ENCODE assay signal across 9 cellular contexts in genomic region chr1:236685917-236686814, GRCh38. TPM values are rescaled to one million over a fixed set of nuclear protein-coding genes. Genes with fewer than 3 reads are reported as not detected.
DNase-seq lines count a peak whose midpoint lies in the region; ATAC-seq and TF ChIP-seq lines count a peak whose summit lies in the region.
"Had no signal": no experiment of that assay in that cellular context is flagged by ENCODE, and none has a peak within 500 bp of the region (broad histone marks: within the 10 kb centered on the region; RNA-seq: fewer than 3 reads in every experiment).

ACTN2 (plus strand) TSS chr1:236686499; CDS start chr1:236686674, 175 bp downstream.

- peak; percentile 80 to 85 for DNase-seq in SJCRH30
- DNase-seq in activated naive CD8-positive, alpha-beta T cell treated with anti-CD3 and anti-CD28 coated beads for 36 hours = peak; percentile 56
- peak; percentile 87 for DNase-seq in left ventricle myocardium superior
- DNase-seq in retina = peak; percentile 66
- no peak for DNase-seq in HCEC 1CT
- no peak for DNase-seq in PC-9

- H3K27ac Mint-ChIP-seq in activated naive CD8-positive, alpha-beta T cell treated with anti-CD3 and anti-CD28 coated beads for 36 hours = no peak within 1 kb of the TSS

- peak within 1 kb of the TSS; percentile 59 for H3K27ac ChIP-seq in SJCRH30
- H3K27ac ChIP-seq in PC-9 = no peak within 1 kb of the TSS
- H3K27ac ChIP-seq: VCaP had no signal

- intact Hi-C loops in left ventricle myocardium superior (cut with micrococcal nuclease) = no loop called here
- intact Hi-C loops in PC-9 (cut with micrococcal nuclease; ENCODE audit: unreplicated experiment) = no loop called here

- H3K4me1 Mint-ChIP-seq in activated naive CD8-positive, alpha-beta T cell treated with anti-CD3 and anti-CD28 coated beads for 36 hours = peaks cover 11% of the 10 kb centered on the region

- H3F3A ChIP-seq in PC-9 (ENCODE audit: insufficient read depth, low read depth) = no peaks in the 10 kb centered on the region

- H3K4me3 Mint-ChIP-seq in activated naive CD8-positive, alpha-beta T cell treated with anti-CD3 and anti-CD28 coated beads for 36 hours = peak within 1 kb of the TSS; percentile 68

- H3K4me1 ChIP-seq in SJCRH30 = peaks cover 25% of the 10 kb centered on the region
- H3K4me1 ChIP-seq in PC-9 (replicated peaks; ENCODE audit: insufficient read depth) = no peaks in the 10 kb centered on the region

- no peak within 1 kb of the TSS for H2AFZ ChIP-seq in PC-9

- H3K36me3 Mint-ChIP-seq in activated naive CD8-positive, alpha-beta T cell treated with anti-CD3 and anti-CD28 coated beads for 36 hours = peaks cover 2% of the 10 kb centered on the region

- CTCF ChIA-PET in PC-9 (lab: Charles Lee) = no interaction called here

- peak; percentile 88 for ATAC-seq in GM19023 (IDR thresholded peaks at IDR 0.05; ENCODE audit: unreplicated experiment)
- ATAC-seq in HG03066 (IDR thresholded peaks at IDR 0.05; ENCODE audit: low read depth, unreplicated experiment) = peak; percentile 78
- peak; percentile 66 for ATAC-seq in left ventricle myocardium superior

- H3K36me3 ChIP-seq in SJCRH30 (no peaks in the 10 kb centered on the region), PC-9 (ENCODE audit: low read depth) (no peaks in the 10 kb centered on the region)

- H3K4me3 ChIP-seq in SJCRH30 = peak within 1 kb of the TSS; percentile 79
- no peak within 1 kb of the TSS for H3K4me3 ChIP-seq in PC-9

- peaks cover 43% of the 10 kb centered on the region for H3K27me3 Mint-ChIP-seq in activated naive CD8-positive, alpha-beta T cell treated with anti-CD3 and anti-CD28 coated beads for 36 hours

- H3K27me3 ChIP-seq in SJCRH30 = no peaks in the 10 kb centered on the region
- peaks cover 78% of the 10 kb centered on the region for H3K27me3 ChIP-seq in PC-9 (ENCODE audit: insufficient read depth, low read depth)

- no peak within 1 kb of the TSS for H3K4me2 ChIP-seq in PC-9

- H3K79me2 ChIP-seq in PC-9 (ENCODE audit: low read depth) = no peaks in the 10 kb centered on the region

- no TSS peak for BruUV-seq in PC-9 (replicated peaks; lab: Mats Ljungman, UMichigan)

- H3K9me2 ChIP-seq in PC-9 (ENCODE audit: insufficient read depth) = no peaks in the 10 kb centered on the region

- no peaks in the 10 kb centered on the region for H4K20me1 ChIP-seq in PC-9 (ENCODE audit: insufficient read depth)

- POLR2A ChIA-PET in PC-9 (lab: Charles Lee; ENCODE audit: unreplicated experiment) = no interaction called here

- no peak for TF ChIP-seq CTCF in PC-9 (conservative IDR thresholded peaks at IDR 0.05)

- no peaks in the 10 kb centered on the region for H3K9me3 ChIP-seq in SJCRH30 (replicated peaks)
- H3K9me3 ChIP-seq in PC-9 (ENCODE audit: insufficient read depth, low read depth) = no peaks in the 10 kb centered on the region

- peaks cover 5% of the 10 kb centered on the region for H3K9me3 Mint-ChIP-seq in activated naive CD8-positive, alpha-beta T cell treated with anti-CD3 and anti-CD28 coated beads for 36 hours

RNA-seq across cellular contexts. Expression of gene ACTN2, which starts in this region (rescaled TPM):
- 2.0 and 3.0 TPM in 2 replicates for total RNA-seq in SJCRH30 (2014; rRNA removed; shearing (Covaris generic))
- under 1 TPM; 0.37 to 0.38 TPM for total RNA-seq in activated naive CD8-positive, alpha-beta T cell treated with anti-CD3 and anti-CD28 coated beads for 36 hours
- total RNA-seq in left ventricle myocardium superior (2,394 TPM), PC-9 (2021) (not detected in 2 replicates)

Comparison
In these comparisons a context has a peak if more than half of its experiments do, and no peak if none do; other contexts are left out.
1. RNA of gene ACTN2 (total RNA-seq): 2,394 TPM in left ventricle myocardium superior (single experiment); 2.0 to 3.0 TPM in SJCRH30, 0.37 to 0.38 TPM in activated naive CD8-positive, alpha-beta T cell treated with anti-CD3 and anti-CD28 coated beads for 36 hours and not detected in PC-9; every median in the first group is over 100 times any median in the second.
2. Peak in DNase-seq in activated naive CD8-positive, alpha-beta T cell treated with anti-CD3 and anti-CD28 coated beads for 36 hours; RNA of the gene not detected or under 1 TPM.
3. DNase-seq: peak in SJCRH30 (2 of 2), left ventricle myocardium superior (single experiment) and retina (single experiment); none in HCEC 1CT (single experiment) and PC-9 (0 of 2).
4. Peak in every context shown above with its lines, with median percentiles within 50 percentile points of each other: ATAC-seq.